ENCODE assay signal across 22 cellular contexts in genomic region chr3:153615863-153616262, GRCh38.
"Had no signal": no experiment of that assay in that cellular context is flagged by ENCODE, and none has a peak within 500 bp of the region (broad histone marks: within the 10 kb centered on the region; RNA-seq: fewer than 3 reads in every experiment).

No MANE protein-coding gene starts in this region.

- H3K36me3 ChIP-seq: colonic mucosa, esophagus muscularis mucosa, gastrocnemius medialis, heart left ventricle, sigmoid colon, upper lobe of left lung had no signal

- H3K27ac ChIP-seq: colonic mucosa, dorsolateral prefrontal cortex, esophagus muscularis mucosa, gastrocnemius medialis, heart left ventricle, sigmoid colon, upper lobe of left lung had no signal

- H3K9me3 ChIP-seq: colonic mucosa, esophagus muscularis mucosa, gastrocnemius medialis, upper lobe of left lung had no signal

- H3K4me3 Mint-ChIP-seq: activated naive CD8-positive, alpha-beta T cell; activated T-cell treated with anti-CD3 and anti-CD28 coated beads, Interleukin-2, amount 50 U/mL, for 4 hours; natural killer cell treated with Interleukin-12 subunit alpha and Interleukin-12 subunit beta and Interleukin-15 and Interleukin-18, amount 100 ng/mL, for 72 hours; WTC11 had no signal

- DNase-seq: activated CD4-positive, alpha-beta T cell treated with anti-CD3 and anti-CD28 coated beads, Interleukin-2, amount 50 U/mL, for 48 hours; activated CD8-positive, alpha-beta memory T cell treated with anti-CD3 and anti-CD28 coated beads, Interleukin-2, amount 50 U/mL, for 48 hours; activated naive CD4-positive, alpha-beta T cell; activated T-cell treated with anti-CD3 and anti-CD28 coated beads, Interleukin-2, amount 50 U/mL, for 4 hours; colonic mucosa; dorsolateral prefrontal cortex; gastrocnemius medialis; heart left ventricle; left ventricle myocardium superior; mammary epithelial cell; retina; sigmoid colon; stimulated activated CD4-positive, alpha-beta T cell treated with anti-CD3 and anti-CD28 coated beads, Interleukin-4, amount 100 ng/mL, for 24 hours; stimulated activated naive CD4-positive, alpha-beta T cell treated with Interleukin-2 at 50 U/mL for 16 hours; T-helper 9 cell; upper lobe of left lung had no signal

- H3K27me3 Mint-ChIP-seq: activated naive CD8-positive, alpha-beta T cell; progenitor cell of endocrine pancreas had no signal

- H3K4me3 ChIP-seq: colonic mucosa, dorsolateral prefrontal cortex, esophagus muscularis mucosa, gastrocnemius medialis, heart left ventricle, sigmoid colon, upper lobe of left lung had no signal

- H3K27ac Mint-ChIP-seq: activated naive CD8-positive, alpha-beta T cell; activated T-helper 2 cell treated with anti-CD3 and anti-CD28 coated beads, Interferon-gamma antibody, Interleukin-2, Interleukin-4, amounts not matched to agents 10 μg/mL and 5 μg/mL and 100 μg/mL, durations not matched to agents 14 hours and 24 hours and 36 hours; natural killer cell treated with Interleukin-12 subunit alpha and Interleukin-12 subunit beta and Interleukin-15 and Interleukin-18, amount 100 ng/mL, for 72 hours; progenitor cell of endocrine pancreas; WTC11 had no signal

- H3K9me3 Mint-ChIP-seq: natural killer cell treated with Interleukin-12 subunit alpha and Interleukin-12 subunit beta and Interleukin-15 and Interleukin-18, amount 100 ng/mL, for 72 hours had no signal

- H3K4me1 ChIP-seq: colonic mucosa, gastrocnemius medialis, heart left ventricle, sigmoid colon had no signal

- H3K36me3 Mint-ChIP-seq: activated naive CD8-positive, alpha-beta T cell; natural killer cell treated with Interleukin-12 subunit alpha and Interleukin-12 subunit beta and Interleukin-15 and Interleukin-18, amount 100 ng/mL, for 72 hours had no signal

- H3K27me3 ChIP-seq: colonic mucosa, dorsolateral prefrontal cortex, esophagus muscularis mucosa, gastrocnemius medialis, heart left ventricle, sigmoid colon, upper lobe of left lung had no signal
